ENCODE assay signal across 20 cellular contexts in genomic region chr6:151784441-151785214, GRCh38. TPM values are rescaled to one million over a fixed set of nuclear protein-coding genes. Genes with fewer than 3 reads are reported as not detected.
DNase-seq lines count a peak whose midpoint lies in the region; ATAC-seq and TF ChIP-seq lines count a peak whose summit lies in the region.
"Had no signal": no experiment of that assay in that cellular context is flagged by ENCODE, and none has a peak within 500 bp of the region (broad histone marks: within the 10 kb centered on the region; RNA-seq: fewer than 3 reads in every experiment).

No MANE protein-coding gene starts in this region.

- peak; percentile 38 for DNase-seq in HCEC 1CT
- peak; percentile 0 for DNase-seq in amniotic epithelial cell (ENCODE audit: low read depth)
- DNase-seq in fibroblast of mammary gland (ENCODE audit: low read depth) = peak; percentile 57
- peak; percentile 70 for DNase-seq in renal cortical epithelial cell (ENCODE audit: low read depth)
- DNase-seq in EL = no peak
- no peak for DNase-seq in hepatic stellate cell (ENCODE audit: low spot score)
- DNase-seq: DMS 273 treated with DMSO at 0.1 percent for 48 hours, MM.1S, NCI-H1105 treated with DMSO at 0.1 percent for 48 hours, NCI-H187, NCI-H226, NCI-H524 treated with DMSO at 0.1 percent for 48 hours, Right ventricle myocardium superior, SK-N-SH had no signal

- no peak for ATAC-seq in GM21737 (IDR thresholded peaks at IDR 0.05; ENCODE audit: unreplicated experiment)
- ATAC-seq: HCT116, HepG2, Panc1 had no signal

- H3K4me3 ChIP-seq in fibroblast of mammary gland (ENCODE audit: control insufficient read depth, low read depth, low read length) = no peak overlapping the region

- no peak for TF ChIP-seq CTCF in fibroblast of mammary gland (conservative IDR thresholded peaks at IDR 0.05; ENCODE audit: control insufficient read depth, insufficient read depth, low read depth, low read length)

RNA-seq across cellular contexts. Expression of gene ESR1, which starts 22.9 kb away (rescaled TPM):
- under 0.01 TPM in 2 replicates for total RNA-seq in renal cortical epithelial cell
- total RNA-seq: A673, Daoy, HepG2 had no signal

Comparison
In these comparisons a context has a peak if more than half of its experiments do, and no peak if none do; other contexts are left out.
1. DNase-seq: peak in HCEC 1CT (single experiment), amniotic epithelial cell (single experiment), fibroblast of mammary gland (single experiment) and renal cortical epithelial cell (single experiment); none in EL (single experiment) and hepatic stellate cell (single experiment).